Comparison of ENCODE assay signal across 8 cellular contexts in the genomic region with DNA sequence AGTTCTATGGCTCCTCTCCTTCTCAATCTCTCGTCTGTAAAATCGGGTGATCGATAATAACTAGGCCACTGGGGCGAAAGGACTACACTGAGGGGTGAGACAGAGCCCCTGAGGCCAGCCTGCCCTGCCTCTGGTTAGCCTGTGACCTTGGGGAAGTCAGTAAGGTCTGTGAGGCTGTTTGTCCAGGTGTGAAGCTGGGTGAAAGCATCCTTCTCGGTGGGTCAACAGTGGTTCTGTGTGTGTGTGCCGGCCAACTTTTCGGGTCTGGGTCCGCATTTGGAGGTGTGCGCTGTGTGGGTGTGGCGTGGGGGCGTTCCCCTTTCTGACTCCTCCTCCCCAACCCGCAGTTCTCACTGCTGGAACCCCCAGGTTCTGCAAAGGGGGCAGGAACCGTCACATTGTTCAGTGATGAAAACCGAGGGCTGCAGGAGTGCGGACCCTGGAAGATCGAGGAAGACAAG. TPM values are rescaled to one million over a fixed set of nuclear protein-coding genes. Genes with fewer than 3 reads are reported as not detected.
DNase-seq lines count a peak whose midpoint lies in the region; ATAC-seq and TF ChIP-seq lines count a peak whose summit lies in the region.

No MANE protein-coding gene starts in this region.

- H3K36me3 ChIP-seq in esophagus (ENCODE audit: control insufficient read depth in 2 of 2, insufficient read depth in 2 of 2, low read length in 1 of 2) (no peaks in the 10 kb centered on the region), ovary (no peaks in the 10 kb centered on the region)

- no peak for TF ChIP-seq CTCF in ovary (IDR thresholded peaks at IDR 0.05)

- ATAC-seq in GM18867 (IDR thresholded peaks at IDR 0.05; ENCODE audit: unreplicated experiment), result no peak

- 37 to 50% methylated on average over 16 of the region's 16 CpGs for WGBS in esophagus, 2 donors
- 42 to 56% (median 52%) methylated on average over 16 of the region's 16 CpGs for WGBS in ovary, 3 donors

- H3K27ac ChIP-seq in esophagus (ENCODE audit: low read depth in 2 of 2, low read length in 1 of 2), result peak overlapping the region; percentile 96 to 98
- H3K27ac ChIP-seq in ovary, result peak overlapping the region; percentile 18 to 79

- no peaks in the 10 kb centered on the region for H3K27me3 ChIP-seq in esophagus (ENCODE audit: control insufficient read depth in 1 of 2, insufficient read depth in 2 of 2, low read length in 2 of 2)
- H3K27me3 ChIP-seq in ovary, result no peaks in the 10 kb centered on the region

- no peaks in the 10 kb centered on the region for H3K9me3 ChIP-seq in esophagus (ENCODE audit: control insufficient read depth in 2 of 2, insufficient read depth in 1 of 2, low read depth in 1 of 2, low read length in 1 of 2)
- H3K9me3 ChIP-seq in ovary, result no peaks in the 10 kb centered on the region

- intact Hi-C loops in ovary (cut with DNase I), result loop anchor here in 1 of 4 donors (5.0 to 10.0 kb wide), 2 partner anchors 95 to 127 kb away; partner anchors contain the start of genes CLTB and FAF2

- peaks cover 0 to 25% of the 10 kb centered on the region in 2 donors for H3K4me1 ChIP-seq in esophagus (ENCODE audit: control insufficient read depth in 2 of 2, insufficient read depth in 2 of 2, low read length in 1 of 2)
- H3K4me1 ChIP-seq in ovary (ENCODE audit: insufficient read depth), result peaks cover 7% of the 10 kb centered on the region

- no peak for TF ChIP-seq EP300 in ovary (IDR thresholded peaks at IDR 0.05)

- TF ChIP-seq POLR2A in ovary (IDR thresholded peaks at IDR 0.05), result no peak

- H3K4me3 ChIP-seq in esophagus (ENCODE audit: low read depth in 1 of 2, low read length in 2 of 2), result peak overlapping the region; percentile 66 to 82
- H3K4me3 ChIP-seq in ovary, result peak overlapping the region; percentile 79

- in situ Hi-C loops in KBM-7 (cut with MboI; ENCODE audit: low pct_unique_long_range_greater_than_20kb, low sequenced_read_pairs), result no loop called here

- DNase-seq in KBM-7, result peak; percentile 71
- peak; percentile 78 to 80 for DNase-seq in activated CD4-positive, alpha-beta T cell treated with anti-CD3 and anti-CD28 coated beads, Interleukin-2, amount 50 U/mL, for 48 hours
- peak; percentile 27 to 57 (median 44) for DNase-seq in ovary
- no peak for DNase-seq in cortex of kidney (lab: John Stamatoyannopoulos, UW)
- DNase-seq in globus pallidus (ENCODE audit: low spot score), result no peak
- DNase-seq in AG08395 (ENCODE audit: low spot score), result no peak

RNA-seq across cellular contexts. Expression of gene RNF44, which starts 5.0 kb away (rescaled TPM):
- 10 to 100 TPM; 12.9 to 24.0 TPM for polyA plus RNA-seq in esophagus
- 10 to 100 TPM; 16.6 to 44.7 (median 30.8) TPM for total RNA-seq in ovary
- polyA plus RNA-seq in ovary, result 10 to 100 TPM in 1 of 2 donors, 1 to 10 TPM in 1; 9.2 to 23.8 TPM

RNA-seq across cellular contexts. Expression of gene CDHR2, which starts 7.0 kb away (rescaled TPM):
- polyA plus RNA-seq in esophagus (under 1 TPM; 0.01 to 0.08 TPM), ovary (under 1 TPM in 1 of 2 donors, not detected in 1; 0.10 TPM)
- total RNA-seq in ovary, result 1 to 10 TPM in 1 of 7 donors, under 1 TPM in 1, not detected in 5; 0.20 to 2.0 TPM

Comparison
In these comparisons a context has a peak if more than half of its experiments do, and no peak if none do; other contexts are left out.
1. DNase-seq: peak in KBM-7 (single experiment), activated CD4-positive, alpha-beta T cell treated with anti-CD3 and anti-CD28 coated beads, Interleukin-2, amount 50 U/mL, for 48 hours (2 of 2) and ovary (5 of 5); none in cortex of kidney (single experiment), globus pallidus (single experiment) and AG08395 (single experiment).